In the genomic region with DNA sequence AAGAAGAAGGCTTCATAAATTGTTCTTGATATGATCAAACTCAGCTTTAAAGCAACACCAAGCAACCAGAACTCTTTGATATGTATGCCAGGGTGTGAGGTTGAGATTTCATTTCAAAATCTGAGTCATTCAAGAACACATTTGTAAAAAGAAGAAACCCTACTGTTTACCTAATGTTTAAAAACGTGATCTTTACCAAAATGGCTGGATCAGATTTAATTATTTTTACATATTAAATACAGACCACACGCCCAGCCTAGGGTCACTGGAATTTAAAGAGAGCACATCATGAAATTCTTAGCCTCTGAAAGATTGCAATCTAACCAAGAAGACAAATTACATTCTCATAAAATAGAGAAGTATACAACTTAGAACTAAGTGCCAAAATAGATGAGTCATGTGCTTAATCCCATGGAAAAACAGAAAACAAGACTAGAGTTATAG, we compare ENCODE assay signal across 23 cellular contexts.
DNase-seq lines count a peak whose midpoint lies in the region; ATAC-seq, FAIRE-seq and TF ChIP-seq lines count a peak whose summit lies in the region.
"Had no signal": no experiment of that assay in that cellular context is flagged by ENCODE, and none has a peak within 500 bp of the region (broad histone marks: within the 10 kb centered on the region; RNA-seq: fewer than 3 reads in every experiment).

No MANE protein-coding gene starts in this region.

- no peak overlapping the region for H3K27ac ChIP-seq in GM12878 (ENCODE audit: control insufficient read depth, insufficient read depth)
- no peak overlapping the region for H3K27ac ChIP-seq in sigmoid colon
- H3K27ac ChIP-seq: prostate gland, transverse colon had no signal

- CTCF ChIA-PET in GM12878 (lab: Yijun Ruan, JAX): interaction anchor here (1.2 kb wide), 1 partner anchor 16 kb away, joined by 3 read pairs; no protein-coding TSS in a partner anchor

- no peak for FAIRE-seq in GM12878 (lab: Jason Lieb, UNC)

- 29% methylated on average over 2 of the region's 2 CpGs for WGBS in GM12878 (ENCODE audit: insufficient coverage, insufficient replicate concordance, low lambda C conversion rate, missing lambda C conversion rate)
- WGBS in sigmoid colon, 2 donors: 57 to 61% methylated on average over 2 of the region's 2 CpGs

- TF ChIP-seq CTCF in HFFc6 (IDR thresholded peaks at IDR 0.05): no peak
- TF ChIP-seq CTCF in GM12878 (IDR thresholded peaks at IDR 0.05 in 2 of 3, conservative IDR thresholded peaks at IDR 0.05 in 1 of 3; ENCODE audit: control insufficient read depth in 2 of 3, extremely low read depth in 1 of 3, insufficient read depth in 1 of 3, low read depth in 3 of 3, low read length in 3 of 3): no peak
- no peak for TF ChIP-seq CTCF in omental fat pad (IDR thresholded peaks at IDR 0.05)
- TF ChIP-seq CTCF in sigmoid colon (IDR thresholded peaks at IDR 0.05): no peak

- TF ChIP-seq EP300 in GM12878 (IDR thresholded peaks at IDR 0.05; ENCODE audit: borderline replicate concordance in 1 of 2, control insufficient read depth in 1 of 2, low read depth in 2 of 2, low read length in 2 of 2) (no peak), sigmoid colon (IDR thresholded peaks at IDR 0.05) (no peak)

- H3K4me1 Mint-ChIP-seq in HFFc6 (ENCODE audit: low read depth): peaks cover 72% of the 10 kb centered on the region

- no peaks in the 10 kb centered on the region for H3K79me2 ChIP-seq in GM12878 (ENCODE audit: control insufficient read depth, insufficient read depth, low read length)

- POLR2A ChIA-PET in GM12878 (lab: Charles Lee): interaction anchor here (0.8 to 1.2 kb wide), 3 partner anchors 44 to 102 kb away, joined by 3 to 5 read pairs (median 3); no protein-coding TSS in a partner anchor

- no peak overlapping the region for H3K4me3 ChIP-seq in GM12878
- H3K4me3 ChIP-seq in sigmoid colon: no peak overlapping the region
- H3K4me3 ChIP-seq: prostate gland, transverse colon had no signal

- H3K36me3 ChIP-seq in GM12878 (ENCODE audit: control insufficient read depth in 2 of 2, insufficient read depth in 2 of 2, low read length in 1 of 2) (no peaks in the 10 kb centered on the region), sigmoid colon (no peaks in the 10 kb centered on the region)
- H3K36me3 ChIP-seq: prostate gland, transverse colon had no signal

- in situ Hi-C loops in GM12878 (cut with MboI): no loop called here

- H4K20me1 ChIP-seq in GM12878 (ENCODE audit: control insufficient read depth, insufficient read depth): no peaks in the 10 kb centered on the region

- no TSS peak for BruUV-seq in GM12878 (replicated peaks; lab: Mats Ljungman, UMichigan)

- no peak overlapping the region for H3K4me2 ChIP-seq in GM12878 (ENCODE audit: control insufficient read depth, insufficient read depth)

- H3K4me3 Mint-ChIP-seq in HFFc6: no peak overlapping the region
- H3K4me3 Mint-ChIP-seq: brain; CD4-positive, CD25-positive, alpha-beta regulatory T cell; natural killer cell treated with Interleukin-12 subunit alpha and Interleukin-12 subunit beta and Interleukin-15 and Interleukin-18, amount 100 ng/mL, for 72 hours; stimulated activated naive B cell treated with anti-CD40 and anti-IgM and Interleukin-4, amounts not matched to agents 10 μg/mL and 1 μg/mL and 100 μg/mL, for 72 hours had no signal

- intact Hi-C loops in GM12878 (cut with micrococcal nuclease; ENCODE audit: unreplicated experiment) (loop anchor here (5.0 kb wide), 3 partner anchors 58 to 298 kb away; no protein-coding TSS in a partner anchor), sigmoid colon (cut with DNase I) (no loop called here)

- RAD21 ChIA-PET in GM12878 (lab: Charles Lee; ENCODE audit: unreplicated experiment): interaction anchor here (1.8 to 2.4 kb wide), 2 partner anchors 23 to 44 kb away, joined by 8 to 15 read pairs; no protein-coding TSS in a partner anchor

- peak overlapping the region; percentile 47 for H3K27ac Mint-ChIP-seq in HFFc6
- H3K27ac Mint-ChIP-seq: CD4-positive, CD25-positive, alpha-beta regulatory T cell; natural killer cell treated with Interleukin-12 subunit alpha and Interleukin-12 subunit beta and Interleukin-15 and Interleukin-18, amount 100 ng/mL, for 72 hours; stimulated activated naive B cell treated with anti-CD40 and anti-IgM and Interleukin-4, amounts not matched to agents 10 μg/mL and 1 μg/mL and 100 μg/mL, for 72 hours had no signal

- SMC1A ChIA-PET in GM12878 (lab: Charles Lee; ENCODE audit: uncharacterized antibody, unreplicated experiment): interaction anchor here (0.6 to 3.8 kb wide), 15 partner anchors 8 to 253 kb away, joined by 3 to 20 read pairs (median 4); no protein-coding TSS in a partner anchor

- H3K27me3 ChIP-seq in GM12878 (replicated peaks in 1 of 2; ENCODE audit: control insufficient read depth in 2 of 2, insufficient read depth in 2 of 2, low read length in 1 of 2): no peaks in the 10 kb centered on the region
- H3K27me3 ChIP-seq in sigmoid colon: no peaks in the 10 kb centered on the region
- H3K27me3 ChIP-seq: transverse colon had no signal

- DNase-seq in activated CD4-positive, CD25-positive, alpha-beta regulatory T cell treated with anti-CD3 and anti-CD28 coated beads, Interleukin-2, amount 50 U/mL, for 72 hours: no peak
- DNase-seq in HFFc6 (peak; percentile 68), GM12878 (ENCODE audit: low read depth, low spot score) (no peak), omental fat pad (ENCODE audit: low spot score) (no peak), sigmoid colon (no peak), inferior parietal cortex (ENCODE audit: extremely low spot score) (no peak)
- DNase-seq: 8988T; activated CD4-positive, CD25-positive, alpha-beta regulatory T cell; activated naive CD4-positive, alpha-beta T cell; dermis blood vessel endothelial cell; DMS53; mesenchymal stem cell; NCI-H2081; NCI-H524 treated with DMSO at 0.1 percent for 48 hours; SHP77; stimulated activated naive B cell treated with anti-CD40 and anti-IgM and Interleukin-4, amounts not matched to agents 10 μg/mL and 1 μg/mL and 100 μg/mL, for 72 hours; transverse colon had no signal

- H3K9ac ChIP-seq in GM12878 (ENCODE audit: control insufficient read depth, insufficient read depth, low read length): no peak overlapping the region

- H3K4me1 ChIP-seq in GM12878 (ENCODE audit: control insufficient read depth, insufficient read depth, low read length) (peaks cover 3% of the 10 kb centered on the region; the same call in 1 of the 2 replicates), sigmoid colon (no peaks in the 10 kb centered on the region)
- H3K4me1 ChIP-seq: prostate gland, transverse colon had no signal

- H3K9me3 ChIP-seq in GM12878 (replicated peaks; ENCODE audit: control insufficient read depth, insufficient read depth, low read length): no peaks in the 10 kb centered on the region; the same call in 1 of the 3 replicates
- peaks cover 0 to 7% (median 0%) of the 10 kb centered on the region in 4 donors for H3K9me3 ChIP-seq in sigmoid colon
- H3K9me3 ChIP-seq: prostate gland, transverse colon had no signal

- H3K9me3 Mint-ChIP-seq in HFFc6: peaks cover 11% of the 10 kb centered on the region
- H3K9me3 Mint-ChIP-seq: natural killer cell treated with Interleukin-12 subunit alpha and Interleukin-12 subunit beta and Interleukin-15 and Interleukin-18, amount 100 ng/mL, for 72 hours had no signal

- no peaks in the 10 kb centered on the region; the same call in 1 of the 2 replicates for H3K27me3 Mint-ChIP-seq in HFFc6 (ENCODE audit: insufficient read depth)
- H3K27me3 Mint-ChIP-seq: brain; natural killer cell treated with Interleukin-12 subunit alpha and Interleukin-12 subunit beta and Interleukin-15 and Interleukin-18, amount 100 ng/mL, for 72 hours; stimulated activated naive B cell treated with anti-CD40 and anti-IgM and Interleukin-4, amounts not matched to agents 10 μg/mL and 1 μg/mL and 100 μg/mL, for 72 hours had no signal

- ATAC-seq in activated CD4-positive, CD25-positive, alpha-beta regulatory T cell treated with anti-CD3 and anti-CD28 coated beads, Interleukin-2, amount 50 U/mL, for 24 hours: peak; percentile 55 to 57
- ATAC-seq in GM12878: peak; percentile 47
- ATAC-seq in omental fat pad (ENCODE audit: low FRiP score): peak; percentile 47
- ATAC-seq in HG02973 (IDR thresholded peaks at IDR 0.05; ENCODE audit: unreplicated experiment): no peak
- ATAC-seq: stimulated activated naive B cell treated with anti-CD40 and anti-IgM and Interleukin-4, amounts not matched to agents 10 μg/mL and 1 μg/mL and 100 μg/mL, for 72 hours had no signal

- TF ChIP-seq POLR2A in GM12878 (IDR thresholded peaks at IDR 0.05; ENCODE audit: low read depth, low read length): no peak
- no peak for TF ChIP-seq POLR2A in sigmoid colon (IDR thresholded peaks at IDR 0.05)

- H2AFZ ChIP-seq in GM12878 (ENCODE audit: control insufficient read depth, low read depth, low read length): no peak overlapping the region

- peaks cover 18% of the 10 kb centered on the region for H3K36me3 Mint-ChIP-seq in HFFc6 (ENCODE audit: low read depth)
- H3K36me3 Mint-ChIP-seq: brain; CD4-positive, CD25-positive, alpha-beta regulatory T cell; stimulated activated naive B cell treated with anti-CD40 and anti-IgM and Interleukin-4, amounts not matched to agents 10 μg/mL and 1 μg/mL and 100 μg/mL, for 72 hours had no signal

- TF ChIP-seq RAD21 in GM12878 (IDR thresholded peaks at IDR 0.05; ENCODE audit: insufficient read depth, low read depth, low read length): no peak

TF ChIP-seq in GM12878, 131 proteins besides CTCF, POLR2A, EP300 and RAD21 (continues in another document):
- no peak for TF ChIP-seq ZNF384 (IDR thresholded peaks at IDR 0.05; ENCODE audit: borderline replicate concordance, low read depth, low read length)
- no peak for TF ChIP-seq NBN (IDR thresholded peaks at IDR 0.05)
- TF ChIP-seq, protein P1, sequence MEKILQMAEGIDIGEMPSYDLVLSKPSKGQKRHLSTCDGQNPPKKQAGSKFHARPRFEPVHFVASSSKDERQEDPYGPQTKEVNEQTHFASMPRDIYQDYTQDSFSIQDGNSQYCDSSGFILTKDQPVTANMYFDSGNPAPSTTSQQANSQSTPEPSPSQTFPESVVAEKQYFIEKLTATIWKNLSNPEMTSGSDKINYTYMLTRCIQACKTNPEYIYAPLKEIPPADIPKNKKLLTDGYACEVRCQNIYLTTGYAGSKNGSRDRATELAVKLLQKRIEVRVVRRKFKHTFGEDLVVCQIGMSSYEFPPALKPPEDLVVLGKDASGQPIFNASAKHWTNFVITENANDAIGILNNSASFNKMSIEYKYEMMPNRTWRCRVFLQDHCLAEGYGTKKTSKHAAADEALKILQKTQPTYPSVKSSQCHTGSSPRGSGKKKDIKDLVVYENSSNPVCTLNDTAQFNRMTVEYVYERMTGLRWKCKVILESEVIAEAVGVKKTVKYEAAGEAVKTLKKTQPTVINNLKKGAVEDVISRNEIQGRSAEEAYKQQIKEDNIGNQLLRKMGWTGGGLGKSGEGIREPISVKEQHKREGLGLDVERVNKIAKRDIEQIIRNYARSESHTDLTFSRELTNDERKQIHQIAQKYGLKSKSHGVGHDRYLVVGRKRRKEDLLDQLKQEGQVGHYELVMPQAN (conservative IDR thresholded peaks at IDR 0.05): no peak
